9 cellular contexts compared by ENCODE assay signal in genomic region chrX:45077748-45078424, GRCh38.
DNase-seq lines count a peak whose midpoint lies in the region; ATAC-seq and TF ChIP-seq lines count a peak whose summit lies in the region.
"Had no signal": no experiment of that assay in that cellular context is flagged by ENCODE, and none has a peak within 500 bp of the region (broad histone marks: within the 10 kb centered on the region; RNA-seq: fewer than 3 reads in every experiment).

No MANE protein-coding gene starts in this region.

- no peak for ATAC-seq in CD4-positive, CD25-positive, alpha-beta regulatory T cell (ENCODE audit: low read depth in 2 of 2)
- ATAC-seq in GM19351 (IDR thresholded peaks at IDR 0.05; ENCODE audit: unreplicated experiment) (peak; percentile 91), HG03103 (IDR thresholded peaks at IDR 0.05; ENCODE audit: low read depth, unreplicated experiment) (peak; percentile 71)

- no peak for TF ChIP-seq CTCF in GM13977 (IDR thresholded peaks at IDR 0.05; ENCODE audit: extremely low read depth, insufficient read depth, missing control alignments)

- no peaks in the 10 kb centered on the region for H3K4me1 ChIP-seq in CD4-positive, CD25-positive, alpha-beta regulatory T cell (ENCODE audit: control insufficient read depth, insufficient read depth, low read length, poor library complexity, severe bottlenecking)

- H3K36me3 Mint-ChIP-seq in CD4-positive, CD25-positive, alpha-beta regulatory T cell: peaks cover 37% of the 10 kb centered on the region

- in situ Hi-C loops in GM13977 (cut with MboI; ENCODE audit: low pct_unique_long_range_greater_than_20kb, low sequenced_read_pairs, unreplicated experiment): no loop called here

- H3K27me3 Mint-ChIP-seq in CD4-positive, CD25-positive, alpha-beta regulatory T cell: no peaks in the 10 kb centered on the region

- H3K4me3 Mint-ChIP-seq in CD4-positive, CD25-positive, alpha-beta regulatory T cell: peak overlapping the region in 3 of 4 donors; percentile 7 to 91 (median 45)

- H3K27me3 ChIP-seq in CD4-positive, CD25-positive, alpha-beta regulatory T cell (ENCODE audit: control insufficient read depth, insufficient read depth, low read length): no peaks in the 10 kb centered on the region

- peaks cover 0 to 2% (median 0%) of the 10 kb centered on the region in 7 donors for H3K9me3 Mint-ChIP-seq in CD4-positive, CD25-positive, alpha-beta regulatory T cell

- peaks cover 14% of the 10 kb centered on the region for H3K36me3 ChIP-seq in CD4-positive, CD25-positive, alpha-beta regulatory T cell (ENCODE audit: control insufficient read depth, insufficient read depth, low read length)

- DNase-seq in CD4-positive, CD25-positive, alpha-beta regulatory T cell: peak in 1 of 3 donors; percentile 59
- peak; percentile 17 for DNase-seq in activated naive CD4-positive, alpha-beta T cell treated with anti-CD3 and anti-CD28 coated beads, Interleukin-2, amount 50 U/mL, for 16 hours
- DNase-seq in ecto neural progenitor cell (ENCODE audit: low spot score) (no peak), NCI-H2227 (lab: John Stamatoyannopoulos, UW; ENCODE audit: unreplicated experiment) (no peak), NCI-H1417 (lab: John Stamatoyannopoulos, UW) (no peak), GM13977 (ENCODE audit: low spot score) (no peak)
- DNase-seq: dermis blood vessel endothelial cell had no signal

- no peaks in the 10 kb centered on the region for H3K9me3 ChIP-seq in CD4-positive, CD25-positive, alpha-beta regulatory T cell (ENCODE audit: control insufficient read depth in 2 of 2, low read length in 2 of 2)

- H3K27ac Mint-ChIP-seq in CD4-positive, CD25-positive, alpha-beta regulatory T cell: peak overlapping the region in 2 of 3 donors; percentile 18 to 90

- peaks cover 21 to 47% (median 35%) of the 10 kb centered on the region in 4 donors for H3K4me1 Mint-ChIP-seq in CD4-positive, CD25-positive, alpha-beta regulatory T cell

- H3K27ac ChIP-seq in CD4-positive, CD25-positive, alpha-beta regulatory T cell (ENCODE audit: insufficient read depth, low read length, poor library complexity, severe bottlenecking): peak overlapping the region; percentile 43

- H3K4me3 ChIP-seq in CD4-positive, CD25-positive, alpha-beta regulatory T cell (ENCODE audit: low read depth, low read length): peak overlapping the region; percentile 57

Comparison
In these comparisons a context has a peak if more than half of its experiments do, and no peak if none do; other contexts are left out.
1. ATAC-seq: peak in GM19351 (single experiment) and HG03103 (single experiment); none in CD4-positive, CD25-positive, alpha-beta regulatory T cell (0 of 2).